Comparison of ENCODE assay signal across 8 cellular contexts in genomic region chr3:50260027-50260941, GRCh38. TPM values are rescaled to one million over a fixed set of nuclear protein-coding genes. Genes with fewer than 3 reads are reported as not detected.
A peak's percentile ranks its signal among the peaks of the same experiment; 100 is the strongest.
DNase-seq lines count a peak whose midpoint lies in the region; ATAC-seq and TF ChIP-seq lines count a peak whose summit lies in the region.

No MANE protein-coding gene starts in this region.

- H3K4me3 Mint-ChIP-seq in activated CD4-positive, alpha-beta T cell treated with anti-CD3 and anti-CD28 coated beads for 36 hours, result peak overlapping the region; percentile 61

- intact Hi-C loops in activated CD4-positive, alpha-beta T cell treated with anti-CD3 and anti-CD28 coated beads for 36 hours (cut with DNase I, micrococcal nuclease), result loop anchor here (1.0 kb wide), 6 partner anchors 13 to 66 kb away; partner anchors contain the start of gene IFRD2 (in 1 of the 2)

- peak overlapping the region; percentile 100 for H3K27ac ChIP-seq in cingulate gyrus (ENCODE audit: low read depth, low read length)

- H3K4me1 Mint-ChIP-seq in activated CD4-positive, alpha-beta T cell treated with anti-CD3 and anti-CD28 coated beads for 36 hours, result peaks cover 4% of the 10 kb centered on the region

- POLR2A ChIA-PET in activated CD4-positive, alpha-beta T cell treated with anti-CD3 and anti-CD28 coated beads for 36 hours (lab: Charles Lee), result interaction anchor here (0.9 kb wide), 1 partner anchor 25 kb away, joined by 3 read pairs; the partner anchor contains the start of gene GNAI2

- ATAC-seq in GM18505 (IDR thresholded peaks at IDR 0.05; ENCODE audit: unreplicated experiment) (peak; percentile 88), HG02981 (IDR thresholded peaks at IDR 0.05; ENCODE audit: unreplicated experiment) (peak; percentile 88)
- peak; percentile 91 for ATAC-seq in activated CD4-positive, alpha-beta T cell treated with anti-CD3 and anti-CD28 coated beads for 36 hours

- peak; percentile 58 for TF ChIP-seq POLR2A in GM18505 (IDR thresholded peaks at IDR 0.05; ENCODE audit: borderline replicate concordance, extremely low read depth, insufficient read depth, insufficient read length)

- peak overlapping the region; percentile 65 for H3K27ac Mint-ChIP-seq in activated CD4-positive, alpha-beta T cell treated with anti-CD3 and anti-CD28 coated beads for 36 hours

- CTCF ChIA-PET in activated CD4-positive, alpha-beta T cell treated with anti-CD3 and anti-CD28 coated beads for 36 hours (lab: Charles Lee), result interaction anchor here (0.8 to 7.0 kb wide), 15 partner anchors 10 to 491 kb away, joined by 3 to 44 read pairs (median 4); partner anchors contain the start of genes GNAI2, HEMK1 and IFRD2

- H3K27me3 Mint-ChIP-seq in activated CD4-positive, alpha-beta T cell treated with anti-CD3 and anti-CD28 coated beads for 36 hours, result no peaks in the 10 kb centered on the region

- H3K9me3 Mint-ChIP-seq in activated CD4-positive, alpha-beta T cell treated with anti-CD3 and anti-CD28 coated beads for 36 hours (ENCODE audit: low read depth), result no peaks in the 10 kb centered on the region

- DNase-seq in A172 (ENCODE audit: low spot score), result peak; percentile 84
- peak; percentile 49 for DNase-seq in NCI-H345 treated with DMSO at 0.1 percent for 48 hours (lab: John Stamatoyannopoulos, UW; ENCODE audit: unreplicated experiment)
- DNase-seq in activated CD4-positive, alpha-beta T cell treated with anti-CD3 and anti-CD28 coated beads for 36 hours, result peak; percentile 94
- peak; percentile 97 for DNase-seq in left kidney (ENCODE audit: low read depth, low spot score)
- DNase-seq in stimulated activated CD4-positive, alpha-beta T cell treated with anti-CD3 and anti-CD28 coated beads, Interleukin-1b, Interleukin-23, amount 100 ng/mL, for 48 hours, result peak; percentile 84

- H3K36me3 Mint-ChIP-seq in activated CD4-positive, alpha-beta T cell treated with anti-CD3 and anti-CD28 coated beads for 36 hours (ENCODE audit: low read depth), result peaks cover 18% of the 10 kb centered on the region

RNA-seq across cellular contexts. Expression of gene SEMA3B, which starts 8.7 kb away (rescaled TPM):
- 22.9 and 26.3 TPM in 2 replicates for total RNA-seq in A172 (2014; rRNA removed; shearing (Covaris generic))
- 1 to 10 TPM; 1.6 to 2.1 TPM for total RNA-seq in activated CD4-positive, alpha-beta T cell treated with anti-CD3 and anti-CD28 coated beads for 36 hours

RNA-seq across cellular contexts. Expression of gene LSMEM2, which starts 18.6 kb away (rescaled TPM):
- total RNA-seq in A172 (2014; rRNA removed; shearing (Covaris generic)), result not detected in 2 replicates
- not detected for total RNA-seq in activated CD4-positive, alpha-beta T cell treated with anti-CD3 and anti-CD28 coated beads for 36 hours

RNA-seq across cellular contexts. Expression of gene GNAI2, which starts 24.3 kb away (rescaled TPM):
- total RNA-seq in A172 (2014; rRNA removed; shearing (Covaris generic)), result 247 and 283 TPM in 2 replicates
- total RNA-seq in activated CD4-positive, alpha-beta T cell treated with anti-CD3 and anti-CD28 coated beads for 36 hours, result 100 to 1,000 TPM; 280 to 341 TPM

RNA-seq across cellular contexts. Expression of gene IFRD2, which starts 31.9 kb away (rescaled TPM):
- total RNA-seq in A172 (2014; rRNA removed; shearing (Covaris generic)), result 120 and 129 TPM in 2 replicates
- 100 to 1,000 TPM; 100 to 125 TPM for total RNA-seq in activated CD4-positive, alpha-beta T cell treated with anti-CD3 and anti-CD28 coated beads for 36 hours

RNA-seq across cellular contexts. Expression of gene HYAL3, which starts 38.9 kb away (rescaled TPM):
- 7.5 and 9.7 TPM in 2 replicates for total RNA-seq in A172 (2014; rRNA removed; shearing (Covaris generic))
- 1 to 10 TPM; 4.5 to 5.4 TPM for total RNA-seq in activated CD4-positive, alpha-beta T cell treated with anti-CD3 and anti-CD28 coated beads for 36 hours

Comparison
In these comparisons a context has a peak if more than half of its experiments do, and no peak if none do; other contexts are left out.
1. Peak in every context shown above with its lines: DNase-seq, ATAC-seq and H3K27ac ChIP-seq.